Comparison of ENCODE assay signal across 2 cellular contexts in genomic region chr18:35983147-35983546, GRCh38.
TF ChIP-seq lines count a peak whose summit lies in the region.

No MANE protein-coding gene starts in this region.

TF ChIP-seq in IMR-90, 13 proteins besides CTCF, POLR2A, EP300 and RAD21:
- TF ChIP-seq CHD1 (IDR thresholded peaks at IDR 0.05; ENCODE audit: low read depth, low read length) (no peak), SMC3 (IDR thresholded peaks at IDR 0.05; ENCODE audit: low read depth, low read length) (no peak), MXI1 (IDR thresholded peaks at IDR 0.05; ENCODE audit: borderline replicate concordance, low read depth, low read length) (no peak), MAFK (IDR thresholded peaks at IDR 0.05; ENCODE audit: low read depth, low read length) (no peak), RCOR1 (IDR thresholded peaks at IDR 0.05; ENCODE audit: insufficient replicate concordance, low read length) (no peak), RFX5 (IDR thresholded peaks at IDR 0.05; ENCODE audit: low read depth, low read length) (no peak), FOS (IDR thresholded peaks at IDR 0.05; ENCODE audit: low read depth, low read length) (no peak), BHLHE40 (IDR thresholded peaks at IDR 0.05; ENCODE audit: low read depth, low read length) (no peak), NFE2L2 (IDR thresholded peaks at IDR 0.05; ENCODE audit: low read depth, low read length) (no peak), USF2 (IDR thresholded peaks at IDR 0.05; ENCODE audit: low read depth, low read length) (no peak), CEBPB (IDR thresholded peaks at IDR 0.05; ENCODE audit: low read depth, low read length) (no peak), MAZ (IDR thresholded peaks at IDR 0.05; ENCODE audit: borderline replicate concordance, low read depth, low read length) (no peak)
- TF ChIP-seq, protein P1, sequence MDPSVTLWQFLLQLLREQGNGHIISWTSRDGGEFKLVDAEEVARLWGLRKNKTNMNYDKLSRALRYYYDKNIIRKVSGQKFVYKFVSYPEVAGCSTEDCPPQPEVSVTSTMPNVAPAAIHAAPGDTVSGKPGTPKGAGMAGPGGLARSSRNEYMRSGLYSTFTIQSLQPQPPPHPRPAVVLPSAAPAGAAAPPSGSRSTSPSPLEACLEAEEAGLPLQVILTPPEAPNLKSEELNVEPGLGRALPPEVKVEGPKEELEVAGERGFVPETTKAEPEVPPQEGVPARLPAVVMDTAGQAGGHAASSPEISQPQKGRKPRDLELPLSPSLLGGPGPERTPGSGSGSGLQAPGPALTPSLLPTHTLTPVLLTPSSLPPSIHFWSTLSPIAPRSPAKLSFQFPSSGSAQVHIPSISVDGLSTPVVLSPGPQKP (IDR thresholded peaks at IDR 0.05; ENCODE audit: borderline replicate concordance, low read depth, low read length), result no peak

TF ChIP-seq in K562, 482 proteins besides CTCF, POLR2A, EP300 and RAD21 (continued from another document):
- TF ChIP-seq CHD2 (IDR thresholded peaks at IDR 0.05; ENCODE audit: low read depth, low read length) (no peak), ZNF146 (CRISPR knock-in tag; IDR thresholded peaks at IDR 0.05; ENCODE audit: unreplicated experiment) (no peak)
- TF ChIP-seq, protein P2, sequence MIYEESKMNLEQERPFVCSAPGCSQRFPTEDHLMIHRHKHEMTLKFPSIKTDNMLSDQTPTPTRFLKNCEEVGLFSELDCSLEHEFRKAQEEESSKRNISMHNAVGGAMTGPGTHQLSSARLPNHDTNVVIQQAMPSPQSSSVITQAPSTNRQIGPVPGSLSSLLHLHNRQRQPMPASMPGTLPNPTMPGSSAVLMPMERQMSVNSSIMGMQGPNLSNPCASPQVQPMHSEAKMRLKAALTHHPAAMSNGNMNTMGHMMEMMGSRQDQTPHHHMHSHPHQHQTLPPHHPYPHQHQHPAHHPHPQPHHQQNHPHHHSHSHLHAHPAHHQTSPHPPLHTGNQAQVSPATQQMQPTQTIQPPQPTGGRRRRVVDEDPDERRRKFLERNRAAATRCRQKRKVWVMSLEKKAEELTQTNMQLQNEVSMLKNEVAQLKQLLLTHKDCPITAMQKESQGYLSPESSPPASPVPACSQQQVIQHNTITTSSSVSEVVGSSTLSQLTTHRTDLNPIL (CRISPR knock-in tag; IDR thresholded peaks at IDR 0.05), result no peak
- TF ChIP-seq, protein P3, sequence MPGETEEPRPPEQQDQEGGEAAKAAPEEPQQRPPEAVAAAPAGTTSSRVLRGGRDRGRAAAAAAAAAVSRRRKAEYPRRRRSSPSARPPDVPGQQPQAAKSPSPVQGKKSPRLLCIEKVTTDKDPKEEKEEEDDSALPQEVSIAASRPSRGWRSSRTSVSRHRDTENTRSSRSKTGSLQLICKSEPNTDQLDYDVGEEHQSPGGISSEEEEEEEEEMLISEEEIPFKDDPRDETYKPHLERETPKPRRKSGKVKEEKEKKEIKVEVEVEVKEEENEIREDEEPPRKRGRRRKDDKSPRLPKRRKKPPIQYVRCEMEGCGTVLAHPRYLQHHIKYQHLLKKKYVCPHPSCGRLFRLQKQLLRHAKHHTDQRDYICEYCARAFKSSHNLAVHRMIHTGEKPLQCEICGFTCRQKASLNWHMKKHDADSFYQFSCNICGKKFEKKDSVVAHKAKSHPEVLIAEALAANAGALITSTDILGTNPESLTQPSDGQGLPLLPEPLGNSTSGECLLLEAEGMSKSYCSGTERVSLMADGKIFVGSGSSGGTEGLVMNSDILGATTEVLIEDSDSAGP (CRISPR knock-in tag; IDR thresholded peaks at IDR 0.05), result no peak
- TF ChIP-seq, protein P4, sequence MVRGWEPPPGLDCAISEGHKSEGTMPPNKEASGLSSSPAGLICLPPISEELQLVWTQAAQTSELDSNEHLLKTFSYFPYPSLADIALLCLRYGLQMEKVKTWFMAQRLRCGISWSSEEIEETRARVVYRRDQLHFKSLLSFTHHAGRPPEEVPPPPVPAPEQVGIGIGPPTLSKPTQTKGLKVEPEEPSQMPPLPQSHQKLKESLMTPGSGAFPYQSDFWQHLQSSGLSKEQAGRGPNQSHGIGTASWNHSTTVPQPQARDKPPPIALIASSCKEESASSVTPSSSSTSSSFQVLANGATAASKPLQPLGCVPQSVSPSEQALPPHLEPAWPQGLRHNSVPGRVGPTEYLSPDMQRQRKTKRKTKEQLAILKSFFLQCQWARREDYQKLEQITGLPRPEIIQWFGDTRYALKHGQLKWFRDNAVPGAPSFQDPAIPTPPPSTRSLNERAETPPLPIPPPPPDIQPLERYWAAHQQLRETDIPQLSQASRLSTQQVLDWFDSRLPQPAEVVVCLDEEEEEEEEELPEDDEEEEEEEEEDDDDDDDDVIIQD (CRISPR knock-in tag; IDR thresholded peaks at IDR 0.05), result no peak
